Comparison of ENCODE assay signal across 20 cellular contexts in genomic region chr5:142422426-142422825, GRCh38.
DNase-seq lines count a peak whose midpoint lies in the region; ATAC-seq and TF ChIP-seq lines count a peak whose summit lies in the region.
"Had no signal": no experiment of that assay in that cellular context is flagged by ENCODE, and none has a peak within 500 bp of the region (broad histone marks: within the 10 kb centered on the region; RNA-seq: fewer than 3 reads in every experiment).

No MANE protein-coding gene starts in this region.

- no peaks in the 10 kb centered on the region for H3K79me1 ChIP-seq in trophoblast cell (ENCODE audit: low read length)

- H3K4me3 ChIP-seq in BLaER1 (no peak overlapping the region), cardiac fibroblast (replicated peaks in 1 of 2; ENCODE audit: low read depth in 2 of 2, low read length in 2 of 2) (no peak overlapping the region), trophoblast cell (ENCODE audit: low read depth, low read length) (no peak overlapping the region)
- H3K4me3 ChIP-seq: gastrocnemius medialis, prostate gland, vagina had no signal

- no peak overlapping the region for H3K9ac ChIP-seq in BLaER1
- no peak overlapping the region for H3K9ac ChIP-seq in trophoblast cell (ENCODE audit: low read length)

- no peak overlapping the region for H3K4ac ChIP-seq in trophoblast cell (ENCODE audit: low read depth, low read length)

- H3K18ac ChIP-seq in trophoblast cell (ENCODE audit: low read length), result no peak overlapping the region

- H3K4me2 ChIP-seq in BLaER1 (peak overlapping the region; percentile 70; the same call in 1 of the 2 replicates), trophoblast cell (ENCODE audit: low read length) (no peak overlapping the region)

- H4K20me1 ChIP-seq in BLaER1, result no peaks in the 10 kb centered on the region

- no peaks in the 10 kb centered on the region for H3K79me2 ChIP-seq in trophoblast cell (ENCODE audit: control insufficient read depth, insufficient read depth, low read length, poor library complexity)

- H3K4me1 ChIP-seq in BLaER1, result peaks cover 76% of the 10 kb centered on the region
- H3K4me1 ChIP-seq in trophoblast cell (ENCODE audit: control insufficient read depth in 1 of 2, insufficient read depth in 2 of 2, low read length in 2 of 2), result peaks cover 0 to 3% of the 10 kb centered on the region in 2 experiments
- H3K4me1 ChIP-seq: prostate gland, vagina had no signal

- H3K23ac ChIP-seq in trophoblast cell (ENCODE audit: low read length), result no peak overlapping the region

- H3K14ac ChIP-seq in trophoblast cell (ENCODE audit: low read length), result no peak overlapping the region

- no peak overlapping the region for H2BK120ac ChIP-seq in trophoblast cell (ENCODE audit: insufficient read depth, low read length, poor library complexity)

- no peak overlapping the region for H2BK5ac ChIP-seq in trophoblast cell (ENCODE audit: low read depth, low read length, poor library complexity)

- H2BK12ac ChIP-seq in trophoblast cell (ENCODE audit: low read length), result no peak overlapping the region

- H3K27ac ChIP-seq in BLaER1 (no peak overlapping the region), trophoblast cell (ENCODE audit: low read depth, low read length) (no peak overlapping the region)
- H3K27ac ChIP-seq: C4-2B, gastrocnemius medialis, prostate gland, vagina had no signal

- no peak overlapping the region for H4K12ac ChIP-seq in trophoblast cell (ENCODE audit: low read depth, low read length)

- H3K27me3 ChIP-seq in BLaER1 (no peaks in the 10 kb centered on the region), trophoblast cell (ENCODE audit: insufficient read depth, low read length) (no peaks in the 10 kb centered on the region)
- H3K27me3 ChIP-seq: gastrocnemius medialis, vagina had no signal

- DNase-seq in NCI-H226 (peak; percentile 48), cardiac fibroblast (ENCODE audit: low read depth in 2 of 2) (peak; percentile 50 to 73), kidney tubule cell (ENCODE audit: low spot score) (peak; percentile 59), trophoblast cell (no peak), NCI-H2029 (lab: John Stamatoyannopoulos, UW) (no peak)
- DNase-seq: activated gamma-delta T cell treated with Interleukin-2 at 50 U/mL for 16 hours; DMS79 treated with DMSO at 0.1 percent for 48 hours; effector CD4-positive, alpha-beta T cell; gastrocnemius medialis; MM.1S; NCI-H1930; NCI-H524 treated with DMSO at 0.1 percent for 48 hours; OCI-M1 had no signal

- ATAC-seq in GM18861 (IDR thresholded peaks at IDR 0.05; ENCODE audit: unreplicated experiment), result no peak
- ATAC-seq in HG02981 (IDR thresholded peaks at IDR 0.05; ENCODE audit: unreplicated experiment), result no peak
- ATAC-seq: gastrocnemius medialis; natural killer cell treated with Interleukin-12 subunit alpha and Interleukin-12 subunit beta and Interleukin-15 and Interleukin-18, amount 100 ng/mL, for 72 hours had no signal

- H2AK5ac ChIP-seq in trophoblast cell (ENCODE audit: low read length), result no peak overlapping the region

- no peak for TF ChIP-seq CTCF in cardiac fibroblast (IDR thresholded peaks at IDR 0.05; ENCODE audit: low read depth, low read length)

- H4K8ac ChIP-seq in trophoblast cell (ENCODE audit: low read depth, low read length), result no peak overlapping the region

- H3K9me3 ChIP-seq in BLaER1, result peaks cover 14% of the 10 kb centered on the region
- no peaks in the 10 kb centered on the region for H3K9me3 ChIP-seq in trophoblast cell (ENCODE audit: insufficient read depth, low read depth, low read length)
- H3K9me3 ChIP-seq: gastrocnemius medialis, prostate gland, vagina had no signal

- no peak overlapping the region for H4K91ac ChIP-seq in trophoblast cell (ENCODE audit: low read depth, low read length)

- no peak overlapping the region for H2AFZ ChIP-seq in trophoblast cell (ENCODE audit: insufficient read depth, low read length, poor library complexity)

- no peaks in the 10 kb centered on the region for H3K36me3 ChIP-seq in BLaER1
- H3K36me3 ChIP-seq in trophoblast cell (ENCODE audit: control insufficient read depth in 1 of 2, insufficient read depth in 2 of 2, low read length in 2 of 2), result no peaks in the 10 kb centered on the region
- H3K36me3 ChIP-seq: gastrocnemius medialis, prostate gland, vagina had no signal

Comparison
In these comparisons a context has a peak if more than half of its experiments do, and no peak if none do; other contexts are left out.
1. DNase-seq: peak in NCI-H226 (single experiment), cardiac fibroblast (2 of 2) and kidney tubule cell (single experiment); none in trophoblast cell (0 of 2) and NCI-H2029 (single experiment).